In genomic region chr16:28092721-28093382, GRCh38 we compare ENCODE assay signal across 14 cellular contexts. TPM values are rescaled to one million over a fixed set of nuclear protein-coding genes. Genes with fewer than 3 reads are reported as not detected.
DNase-seq lines count a peak whose midpoint lies in the region; ATAC-seq, FAIRE-seq and TF ChIP-seq lines count a peak whose summit lies in the region.
"Had no signal": no experiment of that assay in that cellular context is flagged by ENCODE, and none has a peak within 500 bp of the region (broad histone marks: within the 10 kb centered on the region; RNA-seq: fewer than 3 reads in every experiment).

No MANE protein-coding gene starts in this region.

- no peak overlapping the region for H3K9ac ChIP-seq in H1 (replicated peaks in 1 of 4; ENCODE audit: extremely low read depth in 1 of 4, low read depth in 3 of 4, low read length in 3 of 4)
- no peak overlapping the region for H3K9ac ChIP-seq in mesendoderm (ENCODE audit: low read length)

- 52% methylated on average over 17 of the region's 17 CpGs; no CpG with 5 or more reads in 1 of the 2 experiments for WGBS in H1 (ENCODE audit: extremely low coverage in 1 of 2, insufficient coverage in 1 of 2, insufficient read length in 1 of 2, insufficient replicate concordance in 2 of 2, low coverage in 1 of 2, low lambda C conversion rate in 2 of 2, missing lambda C conversion rate in 1 of 2), 2 experiments
- WGBS in mesendoderm (ENCODE audit: extremely low coverage, insufficient coverage, low lambda C conversion rate) = no CpG with 5 or more reads among the region's 17 CpGs

- no peaks in the 10 kb centered on the region for H3K9me3 Mint-ChIP-seq in HFFc6

- H3K79me2 ChIP-seq in H1 (ENCODE audit: control insufficient read depth in 1 of 2, insufficient read depth in 2 of 2, low read length in 2 of 2) = no peaks in the 10 kb centered on the region
- H3K79me2 ChIP-seq in mesendoderm (ENCODE audit: control insufficient read depth, insufficient read depth, low read length) = no peaks in the 10 kb centered on the region

- H3K4me1 ChIP-seq in H1 (replicated peaks in 1 of 4; ENCODE audit: control insufficient read depth in 3 of 4, insufficient read depth in 4 of 4, low read length in 3 of 4) (peaks cover 0 to 26% (median 12%) of the 10 kb centered on the region in 4 experiments; a peak in 6 of 7 replicates), mesendoderm (ENCODE audit: control insufficient read depth, low read depth, low read length) (peaks cover 4% of the 10 kb centered on the region)
- H3K4me1 ChIP-seq: ascending aorta had no signal

- H3K4me3 ChIP-seq in H1 (ENCODE audit: extremely low read depth in 1 of 4, insufficient read depth in 2 of 4, low read depth in 3 of 4, low read length in 4 of 4) (peak overlapping the region in 1 of 4 experiments; percentile 34; a peak in 4 of 8 replicates), mesendoderm (ENCODE audit: low read length) (no peak overlapping the region)
- H3K4me3 ChIP-seq: ascending aorta had no signal

- no peak overlapping the region for H2BK12ac ChIP-seq in H1 (ENCODE audit: low read depth, low read length)

- POLR2A ChIA-PET in H1 (lab: Charles Lee; ENCODE audit: partially characterized antibody) = interaction anchor here (0.6 to 3.5 kb wide), 5 partner anchors 12 to 162 kb away, joined by 3 to 15 read pairs (median 3); no protein-coding TSS in a partner anchor

- H2AK5ac ChIP-seq in H1 (ENCODE audit: low read depth, low read length) (no peak overlapping the region), mesendoderm (ENCODE audit: low read length) (no peak overlapping the region)

- no peak overlapping the region for H2BK120ac ChIP-seq in H1 (replicated peaks; ENCODE audit: low read depth, low read length)
- no peak overlapping the region for H2BK120ac ChIP-seq in mesendoderm (ENCODE audit: low read depth, low read length)

- H3K27ac ChIP-seq in H1 (ENCODE audit: low read depth, low read length) = peak overlapping the region; percentile 54; the same call in 1 of the 2 replicates
- peak overlapping the region; percentile 38 for H3K27ac ChIP-seq in mesendoderm (ENCODE audit: low read depth, low read length)
- H3K27ac ChIP-seq: ascending aorta had no signal

- no peak for ATAC-seq in HG02973 (IDR thresholded peaks at IDR 0.05; ENCODE audit: unreplicated experiment)
- no peak for ATAC-seq in HG03571 (IDR thresholded peaks at IDR 0.05; ENCODE audit: unreplicated experiment)

- H3K23ac ChIP-seq in H1 (ENCODE audit: insufficient read length) (no peak overlapping the region), mesendoderm (ENCODE audit: low read length) (no peak overlapping the region)

- no peak overlapping the region for H2AFZ ChIP-seq in H1 (ENCODE audit: low read length)

- TF ChIP-seq CTCF in HFFc6 (IDR thresholded peaks at IDR 0.05) (no peak), H1 (IDR thresholded peaks at IDR 0.05; ENCODE audit: control extremely low read depth in 1 of 3, insufficient read depth in 1 of 3, low read depth in 1 of 3, low read length in 3 of 3) (no peak)

- DNase-seq in DMS79 (lab: John Stamatoyannopoulos, UW) (peak; percentile 87), HFFc6 (no peak), H1 (ENCODE audit: low read depth in 1 of 2, low spot score in 2 of 2) (peak in 1 of 2 experiments; percentile 59), mesendoderm (peak; percentile 82), NCI-H2107 treated with DMSO at 0.1 percent for 48 hours (lab: John Stamatoyannopoulos, UW; ENCODE audit: unreplicated experiment) (no peak), RKO (ENCODE audit: low spot score) (no peak)
- DNase-seq: activated CD4-positive, alpha-beta T cell treated with anti-CD3 and anti-CD28 coated beads for 4 hours; DMS 273 treated with DMSO at 0.1 percent for 48 hours; NCI-H510A treated with DMSO at 0.1 percent for 48 hours had no signal

- no peak overlapping the region for H3K4me3 Mint-ChIP-seq in HFFc6

- H2BK15ac ChIP-seq in H1 (ENCODE audit: low read length) (no peak overlapping the region), mesendoderm (replicated peaks; ENCODE audit: low read depth) (no peak overlapping the region)

- H3K27me3 ChIP-seq in H1 (replicated peaks in 1 of 4; ENCODE audit: control insufficient read depth in 3 of 4, extremely low read depth in 1 of 4, insufficient read depth in 3 of 4, low read length in 3 of 4) (no peaks in the 10 kb centered on the region), mesendoderm (ENCODE audit: insufficient read depth, low read length, poor library complexity) (no peaks in the 10 kb centered on the region)
- H3K27me3 ChIP-seq: ascending aorta had no signal

- H4K8ac ChIP-seq in H1 (ENCODE audit: extremely low read depth, insufficient read depth, low read length) (no peak overlapping the region; the same call in 1 of the 2 replicates), mesendoderm (ENCODE audit: low read depth, low read length) (no peak overlapping the region)

- H3K4me2 ChIP-seq in H1 (ENCODE audit: insufficient read depth in 1 of 2, low read depth in 2 of 2, low read length in 2 of 2) (peak overlapping the region; percentile 56 to 69), mesendoderm (ENCODE audit: low read length) (no peak overlapping the region)

- H2BK20ac ChIP-seq in H1 (ENCODE audit: low read length) = no peak overlapping the region

- H4K5ac ChIP-seq in H1 (ENCODE audit: insufficient read length, low read depth, low read length) = no peak overlapping the region
- H4K5ac ChIP-seq in mesendoderm (ENCODE audit: low read length) = no peak overlapping the region

- H3K36me3 Mint-ChIP-seq in HFFc6 (ENCODE audit: low read depth) = no peaks in the 10 kb centered on the region; the same call in 1 of the 2 replicates

- H4K20me1 ChIP-seq in H1 (replicated peaks in 1 of 2; ENCODE audit: control insufficient read depth in 1 of 2, insufficient read depth in 2 of 2, low read length in 2 of 2) = peaks cover 0 to 12% of the 10 kb centered on the region in 2 experiments

- H2BK5ac ChIP-seq in H1 (ENCODE audit: low read depth, low read length) = peak overlapping the region; percentile 77
- no peak overlapping the region for H2BK5ac ChIP-seq in mesendoderm (ENCODE audit: low read length)

- no peak overlapping the region for H3K14ac ChIP-seq in H1 (ENCODE audit: insufficient read length)

- H3K4ac ChIP-seq in H1 (replicated peaks; ENCODE audit: insufficient read length, low read depth, low read length) (no peak overlapping the region), mesendoderm (ENCODE audit: low read depth, low read length) (no peak overlapping the region)

- H3K36me3 ChIP-seq in H1 (ENCODE audit: control insufficient read depth in 2 of 4, insufficient read depth in 4 of 4, low read length in 3 of 4) (peaks cover 0 to 4% (median 2%) of the 10 kb centered on the region in 4 experiments; a peak in 5 of 8 replicates), mesendoderm (ENCODE audit: control insufficient read depth, insufficient read depth, low read length) (no peaks in the 10 kb centered on the region)

- FAIRE-seq in H1 (lab: Jason Lieb, UNC) = no peak
- FAIRE-seq: frontal cortex had no signal

- H3K79me1 ChIP-seq in H1 (ENCODE audit: low read depth, low read length) = peaks cover 4% of the 10 kb centered on the region; the same call in 1 of the 2 replicates
- no peaks in the 10 kb centered on the region for H3K79me1 ChIP-seq in mesendoderm (ENCODE audit: low read length)

- CTCF ChIA-PET in H1 (lab: Charles Lee; ENCODE audit: partially characterized antibody) = interaction anchor here (0.7 to 4.2 kb wide), 12 partner anchors 8 to 1637 kb away, joined by 3 to 27 read pairs (median 4); no protein-coding TSS in a partner anchor

- H4K91ac ChIP-seq in H1 (replicated peaks; ENCODE audit: insufficient read length, low read length) = no peak overlapping the region

- H3K27ac Mint-ChIP-seq in HFFc6 = peak overlapping the region; percentile 43; the same call in 1 of the 2 replicates

- no peak for TF ChIP-seq EP300 in H1 (IDR thresholded peaks at IDR 0.05; ENCODE audit: borderline replicate concordance in 1 of 2, low read depth in 2 of 2, low read length in 2 of 2)

- H3K18ac ChIP-seq in H1 (ENCODE audit: extremely low read depth, low read length) = peak overlapping the region; percentile 48
- H3K18ac ChIP-seq in mesendoderm (ENCODE audit: low read length) = peak overlapping the region; percentile 46

- peaks cover 22% of the 10 kb centered on the region for H3K4me1 Mint-ChIP-seq in HFFc6 (ENCODE audit: low read depth)

- H3K23me2 ChIP-seq in H1 (ENCODE audit: low read depth, low read length) = peaks cover 13% of the 10 kb centered on the region; the same call in 1 of the 2 replicates

- TF ChIP-seq POLR2A in H1 (IDR thresholded peaks at IDR 0.05; ENCODE audit: control extremely low read depth in 1 of 2, low read depth in 2 of 2, low read length in 2 of 2) = no peak

- H3K56ac ChIP-seq in H1 (replicated peaks; ENCODE audit: insufficient read length, low read depth, low read length) (no peak overlapping the region), mesendoderm (ENCODE audit: low read length) (no peak overlapping the region)

- peaks cover 5% of the 10 kb centered on the region for H3K27me3 Mint-ChIP-seq in HFFc6 (ENCODE audit: insufficient read depth)

- no peaks in the 10 kb centered on the region for H3K9me3 ChIP-seq in H1 (ENCODE audit: insufficient read depth in 2 of 2, low read depth in 1 of 2, low read length in 1 of 2)
- H3K9me3 ChIP-seq: ascending aorta had no signal

- no peak for TF ChIP-seq RAD21 in H1 (IDR thresholded peaks at IDR 0.05 in 1 of 2, conservative IDR thresholded peaks at IDR 0.05 in 1 of 2; ENCODE audit: low read depth in 2 of 2, low read length in 2 of 2)

TF ChIP-seq in H1, 55 proteins besides CTCF, POLR2A, EP300 and RAD21 (continues in another document):
- TF ChIP-seq RXRA (IDR thresholded peaks at IDR 0.05; ENCODE audit: insufficient read depth, low read depth, low read length) = no peak
- no peak for TF ChIP-seq CTBP2 (IDR thresholded peaks at IDR 0.05; ENCODE audit: borderline replicate concordance, insufficient read depth, insufficient read length, low read length)
- TF ChIP-seq BACH1 (IDR thresholded peaks at IDR 0.05; ENCODE audit: low read length) = no peak
- no peak for TF ChIP-seq BCL11A (IDR thresholded peaks at IDR 0.05; ENCODE audit: low read depth in 2 of 2, low read length in 2 of 2)
- TF ChIP-seq HDAC6 (IDR thresholded peaks at IDR 0.05; ENCODE audit: low read depth, low read length) = no peak
- TF ChIP-seq FOSL1 (IDR thresholded peaks at IDR 0.05; ENCODE audit: insufficient read depth, low read depth, low read length) = no peak

RNA-seq across cellular contexts. Expression of gene GSG1L, which starts 29.3 kb away (rescaled TPM):
- total RNA-seq in HFFc6 (2021; fragmentation: NEBNext Ultra II Directional; extraction: Animal tissue kit (Norgen Biotek cat#: 25700)) = not detected
- total RNA-seq in H1 (2021; fragmentation: NEBNext Ultra II Directional; extraction: Animal tissue kit (Norgen Biotek cat#: 25700)) = 0.71 and 0.90 TPM in 2 replicates
- polyA plus RNA-seq in H1 (2011; rRNA removed) = 1.1 and 1.5 TPM in 2 replicates
- 1.2 TPM for polyA plus RNA-seq in H1 (2011; cell fraction: cytosol; rRNA removed)
- 1.2 TPM for polyA plus RNA-seq in H1 (2011; cell fraction: nucleus; rRNA removed)
- 0.52 to 0.87 TPM (median 0.72 TPM) in 3 of 4 replicates, not detected in the other for polyA plus RNA-seq in H1 (2012, experiment 1 of 2)
- polyA plus RNA-seq in H1 (2012, experiment 2 of 2) = 0.52 TPM
- 0.36 TPM for polyA plus RNA-seq in H1 (2013, experiment 1 of 2)
- polyA plus RNA-seq in H1 (2013, experiment 2 of 2) = 0.22 TPM
- polyA minus RNA-seq in H1 (2011; rRNA and poly(A)+ RNA removed) = 0.50 and 0.93 TPM in 2 replicates
- not detected for polyA minus RNA-seq in H1 (2011; cell fraction: cytosol; rRNA and poly(A)+ RNA removed)
- polyA minus RNA-seq in H1 (2011; cell fraction: nucleus; rRNA and poly(A)+ RNA removed) = 0.30 TPM
- 0.22 TPM for polyA plus RNA-seq in mesendoderm (2013, experiment 1 of 2)
- 0.15 TPM for polyA plus RNA-seq in mesendoderm (2013, experiment 2 of 2)
- total RNA-seq: ascending aorta; T-helper 1 cell treated with Interleukin-12 subunit alpha and Interleukin-12 subunit beta and Interleukin-4 antibody, amounts not matched to agents 30 ng/mL and 1 ng/mL, for 36 hours had no signal

Comparison
In these comparisons a context has a peak if more than half of its experiments do, and no peak if none do; other contexts are left out.
1. DNase-seq: peak in DMS79 (single experiment) and mesendoderm (single experiment); none in HFFc6 (single experiment), NCI-H2107 treated with DMSO at 0.1 percent for 48 hours (single experiment) and RKO (single experiment).